8 cellular contexts compared by ENCODE assay signal in genomic region chr3:11717768-11718581, GRCh38.
DNase-seq lines count a peak whose midpoint lies in the region; ATAC-seq and TF ChIP-seq lines count a peak whose summit lies in the region.

No MANE protein-coding gene starts in this region.

- H3K4me1 ChIP-seq in thoracic aorta (ENCODE audit: control insufficient read depth in 1 of 2, low read depth in 2 of 2): peaks cover 0 to 27% of the 10 kb centered on the region in 2 donors

- TF ChIP-seq CTCF in AG09309 (IDR thresholded peaks at IDR 0.05; ENCODE audit: control insufficient read depth, insufficient read depth, low read depth, low read length, missing control alignments) (no peak), kidney epithelial cell (IDR thresholded peaks at IDR 0.05; ENCODE audit: insufficient read depth, low read length, poor library complexity, severe bottlenecking) (no peak), thoracic aorta (IDR thresholded peaks at IDR 0.05) (no peak)

- no peaks in the 10 kb centered on the region for H3K9me3 ChIP-seq in thoracic aorta

- DNase-seq in AG09309 (ENCODE audit: low read depth) (no peak), amniotic stem cell (lab: John Stamatoyannopoulos, UW) (peak; percentile 31), kidney epithelial cell (ENCODE audit: low read depth) (no peak), thoracic aorta (ENCODE audit: low spot score) (no peak), MV-4-11 (lab: John Stamatoyannopoulos, UW) (no peak)
- no peak for DNase-seq in stimulated activated naive CD4-positive, alpha-beta T cell treated with Interleukin-2 at 50 U/mL for 16 hours (lab: John Stamatoyannopoulos, UW)

- peak overlapping the region; percentile 92 to 94 for H3K27ac ChIP-seq in thoracic aorta

- H3K4me3 ChIP-seq in AG09309 (ENCODE audit: control insufficient read depth, low read depth, low read length) (peak overlapping the region; percentile 68), kidney epithelial cell (ENCODE audit: low read depth, low read length) (peak overlapping the region; percentile 62), thoracic aorta (peak overlapping the region; percentile 94)

- H3K27me3 ChIP-seq in kidney epithelial cell (ENCODE audit: control insufficient read depth, insufficient read depth, low read length) (no peaks in the 10 kb centered on the region), thoracic aorta (replicated peaks; ENCODE audit: insufficient read depth) (no peaks in the 10 kb centered on the region)

- ATAC-seq in GM19035 (IDR thresholded peaks at IDR 0.05; ENCODE audit: unreplicated experiment) (peak; percentile 21), HG03521 (IDR thresholded peaks at IDR 0.05; ENCODE audit: unreplicated experiment) (peak; percentile 11), thoracic aorta (ENCODE audit: insufficient number of reproducible peaks, low FRiP score, low read depth) (no peak)

- H3K36me3 ChIP-seq in kidney epithelial cell (ENCODE audit: control insufficient read depth, insufficient read depth, low read length): no peaks in the 10 kb centered on the region
- no peaks in the 10 kb centered on the region for H3K36me3 ChIP-seq in thoracic aorta
